In genomic region chr3:123984957-123985356, GRCh38 we compare ENCODE assay signal across 35 cellular contexts. TPM values are rescaled to one million over a fixed set of nuclear protein-coding genes. Genes with fewer than 3 reads are reported as not detected.
"Had no signal": no experiment of that assay in that cellular context is flagged by ENCODE, and none has a peak within 500 bp of the region (broad histone marks: within the 10 kb centered on the region; RNA-seq: fewer than 3 reads in every experiment).

No MANE protein-coding gene starts in this region.

- H3K4me2 ChIP-seq: hepatocyte had no signal

- H3K27ac ChIP-seq: colonic mucosa, epithelial cell of prostate, gastrocnemius medialis, heart left ventricle, hepatocyte, left lung, neural progenitor cell, parathyroid adenoma, prostate gland, right atrium auricular region, sigmoid colon, spleen, testis, tibial artery, upper lobe of left lung had no signal

- DNase-seq: colonic mucosa; effector CD8-positive, alpha-beta T cell; endodermal cell; foreskin fibroblast; gastrocnemius medialis; heart left ventricle; kidney; left lung; mesenchymal stem cell; naive thymus-derived CD4-positive, alpha-beta T cell; sigmoid colon; spleen; stimulated activated CD4-positive, alpha-beta T cell treated with anti-CD3 and anti-CD28 coated beads, Interleukin-4, amount 100 ng/mL, for 4 hours; stimulated activated naive CD8-positive, alpha-beta T cell treated with anti-CD3 and anti-CD28 coated beads, Interleukin-15, Interleukin-2, amounts not matched to agents 100 U/mL and 50 U/mL, for 24 hours; substantia nigra; testis; tibial artery; upper lobe of left lung had no signal

- H3K4me1 Mint-ChIP-seq: mesothelial cell of epicardium; stimulated activated memory B cell treated with anti-CD40 and anti-IgM and Interleukin-4, amounts not matched to agents 10 μg/mL and 1 μg/mL and 100 μg/mL, for 72 hours had no signal

- H3K9me3 Mint-ChIP-seq: dendritic cell treated with granulocyte-macrophage colony-stimulating factor and Interleukin-4, amounts not matched to agents 40 ng/mL and 50 ng/mL, for 4 days; endodermal cell; stimulated activated memory B cell treated with anti-CD40 and anti-IgM and Interleukin-4, amounts not matched to agents 10 μg/mL and 1 μg/mL and 100 μg/mL, for 72 hours had no signal

- H3K9me3 ChIP-seq: colonic mucosa, gastrocnemius medialis, heart left ventricle, left lung, prostate gland, right atrium auricular region, sigmoid colon, spleen, testis, tibial artery, upper lobe of left lung had no signal

- FAIRE-seq: urothelium cell line had no signal

- H3K27ac Mint-ChIP-seq: dendritic cell treated with granulocyte-macrophage colony-stimulating factor and Interleukin-4, amounts not matched to agents 40 ng/mL and 50 ng/mL, for 4 days; endodermal cell; mesothelial cell of epicardium; naive thymus-derived CD4-positive, alpha-beta T cell; nephron; neural progenitor cell; stimulated activated memory B cell treated with anti-CD40 and anti-IgM and Interleukin-4, amounts not matched to agents 10 μg/mL and 1 μg/mL and 100 μg/mL, for 72 hours had no signal

- H3K27me3 ChIP-seq: colonic mucosa, right atrium auricular region, sigmoid colon, testis, tibial artery, upper lobe of left lung had no signal

- H3K36me3 ChIP-seq: colonic mucosa, gastrocnemius medialis, heart left ventricle, left lung, neural progenitor cell, prostate gland, right atrium auricular region, sigmoid colon, spleen, tibial artery, upper lobe of left lung had no signal

- H3K4me3 Mint-ChIP-seq: dendritic cell treated with granulocyte-macrophage colony-stimulating factor and Interleukin-4, amounts not matched to agents 40 ng/mL and 50 ng/mL, for 4 days; endodermal cell; mesothelial cell of epicardium; naive thymus-derived CD4-positive, alpha-beta T cell; nephron; neural progenitor cell; stimulated activated memory B cell treated with anti-CD40 and anti-IgM and Interleukin-4, amounts not matched to agents 10 μg/mL and 1 μg/mL and 100 μg/mL, for 72 hours had no signal

- H3K36me3 Mint-ChIP-seq: mesothelial cell of epicardium; naive thymus-derived CD4-positive, alpha-beta T cell; neural progenitor cell; stimulated activated memory B cell treated with anti-CD40 and anti-IgM and Interleukin-4, amounts not matched to agents 10 μg/mL and 1 μg/mL and 100 μg/mL, for 72 hours had no signal

- ATAC-seq: esophagus mucosa; gastrocnemius medialis; left lung; naive thymus-derived CD4-positive, alpha-beta T cell; stimulated activated memory B cell treated with anti-CD40 and anti-IgM and Interleukin-4, amounts not matched to agents 10 μg/mL and 1 μg/mL and 100 μg/mL, for 72 hours; stimulated activated naive CD8-positive, alpha-beta T cell treated with anti-CD3 and anti-CD28 coated beads, Interleukin-15, Interleukin-2, amounts not matched to agents 100 U/mL and 50 U/mL, for 24 hours had no signal

- H3K4me3 ChIP-seq: colonic mucosa, gastrocnemius medialis, heart left ventricle, hepatocyte, left lung, neural progenitor cell, prostate gland, right atrium auricular region, sigmoid colon, spleen, testis, tibial artery, upper lobe of left lung had no signal

- H3K4me1 ChIP-seq: colonic mucosa, left lung, prostate gland, testis had no signal

RNA-seq across cellular contexts. Expression of gene ROPN1, which starts 7.0 kb away (rescaled TPM):
- total RNA-seq: endodermal cell; esophagus mucosa; gastrocnemius medialis; glomerular endothelial cell; hepatocyte; left lung; lung microvascular endothelial cell; mesothelial cell of epicardium; mucosa of gallbladder; naive thymus-derived CD4-positive, alpha-beta T cell; osteoblast; right atrium auricular region; sigmoid colon; skeletal muscle tissue; spleen; upper lobe of left lung had no signal
- polyA plus RNA-seq: hepatocyte; naive thymus-derived CD4-positive, alpha-beta T cell had no signal
